Comparison of ENCODE assay signal across 25 cellular contexts in the genomic region with DNA sequence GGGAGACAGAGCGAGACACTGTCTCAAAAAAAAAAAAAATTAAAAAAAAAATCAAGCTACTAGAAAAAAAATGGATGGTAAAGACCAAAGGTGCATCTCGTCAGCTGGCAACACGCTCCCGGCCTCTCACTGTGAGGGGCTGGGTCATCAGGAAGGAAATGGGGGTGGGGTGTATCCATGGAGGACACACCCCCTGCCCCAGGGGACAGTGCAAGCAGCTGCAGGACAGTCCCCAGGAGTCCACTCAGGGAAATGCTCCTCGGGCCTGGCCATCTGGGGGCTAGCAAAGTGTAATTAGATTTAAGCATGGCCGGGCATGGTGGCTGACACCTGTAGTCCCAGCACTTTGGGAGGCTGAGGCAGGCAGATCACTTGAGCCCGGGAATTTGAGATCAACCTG. TPM values are rescaled to one million over a fixed set of nuclear protein-coding genes. Genes with fewer than 3 reads are reported as not detected.
"Had no signal": no experiment of that assay in that cellular context is flagged by ENCODE, and none has a peak within 500 bp of the region (broad histone marks: within the 10 kb centered on the region; RNA-seq: fewer than 3 reads in every experiment).

No MANE protein-coding gene starts in this region.

- H3K27me3 ChIP-seq: brain microvascular endothelial cell, colonic mucosa, ovary, right lobe of liver, thyroid gland had no signal

- H3K4me1 Mint-ChIP-seq: activated CD4-positive, alpha-beta T cell treated with anti-CD3 and anti-CD28 coated beads, Interleukin-2, amount 10 ng/mL, durations not matched to agents 7 days and 5 days; activated naive CD4-positive, alpha-beta T cell treated with anti-CD3 and anti-CD28 coated beads, Interleukin-2, amount 10 ng/mL, durations not matched to agents 7 days and 5 days; activated naive CD8-positive, alpha-beta T cell treated with anti-CD3 and anti-CD28 coated beads, Interleukin-2, amount 50 U/mL, for 24 hours; central memory CD8-positive, alpha-beta T cell; naive B cell; neural crest cell; stimulated activated memory B cell treated with anti-CD40 and anti-IgM and Interleukin-4, amounts not matched to agents 10 μg/mL and 1 μg/mL and 100 μg/mL, for 72 hours had no signal

- H3K27ac ChIP-seq: colonic mucosa, ovary, psoas muscle, right lobe of liver, thyroid gland had no signal

- ATAC-seq: activated CD4-positive, CD25-positive, alpha-beta regulatory T cell treated with anti-CD3 and anti-CD28 coated beads, Interleukin-2, amount 50 U/mL, for 24 hours; activated CD8-positive, alpha-beta T cell treated with anti-CD3 and anti-CD28 coated beads, Interleukin-2, amount 10 ng/mL, durations not matched to agents 7 days and 5 days; activated naive CD8-positive, alpha-beta T cell treated with anti-CD3 and anti-CD28 coated beads, Interleukin-2, amount 50 U/mL, for 24 hours; mucosa of descending colon; psoas muscle; stimulated activated memory B cell treated with anti-CD40 and anti-IgM and Interleukin-4, amounts not matched to agents 10 μg/mL and 1 μg/mL and 100 μg/mL, for 72 hours had no signal

- H3K27me3 Mint-ChIP-seq: activated CD4-positive, alpha-beta T cell treated with anti-CD3 and anti-CD28 coated beads, Interleukin-2, amount 10 ng/mL, durations not matched to agents 7 days and 5 days; activated naive CD4-positive, alpha-beta T cell treated with anti-CD3 and anti-CD28 coated beads, Interleukin-2, amount 10 ng/mL, durations not matched to agents 7 days and 5 days; activated naive CD8-positive, alpha-beta T cell treated with anti-CD3 and anti-CD28 coated beads, Interleukin-2, amount 50 U/mL, for 24 hours; activated T-cell treated with anti-CD3 and anti-CD28 coated beads, Interleukin-2, amount 50 U/mL, for 24 hours; central memory CD8-positive, alpha-beta T cell; naive B cell; stimulated activated memory B cell treated with anti-CD40 and anti-IgM and Interleukin-4, amounts not matched to agents 10 μg/mL and 1 μg/mL and 100 μg/mL, for 72 hours had no signal

- H3K27ac Mint-ChIP-seq: activated CD4-positive, alpha-beta T cell treated with anti-CD3 and anti-CD28 coated beads, Interleukin-2, amount 10 ng/mL, durations not matched to agents 7 days and 5 days; activated CD8-positive, alpha-beta T cell treated with anti-CD3 and anti-CD28 coated beads, Interleukin-2, amount 10 ng/mL, durations not matched to agents 7 days and 5 days; activated naive CD4-positive, alpha-beta T cell treated with anti-CD3 and anti-CD28 coated beads, Interleukin-2, amount 10 ng/mL, durations not matched to agents 7 days and 5 days; activated naive CD8-positive, alpha-beta T cell treated with anti-CD3 and anti-CD28 coated beads, Interleukin-2, amount 50 U/mL, for 24 hours; activated T-cell treated with anti-CD3 and anti-CD28 coated beads, Interleukin-2, amount 50 U/mL, for 24 hours; activated T-helper 2 cell treated with anti-CD3 and anti-CD28 coated beads, Interferon-gamma antibody, Interleukin-2, Interleukin-4, amounts not matched to agents 10 μg/mL and 5 μg/mL and 100 μg/mL, durations not matched to agents 14 hours and 24 hours and 36 hours; naive B cell; stimulated activated memory B cell treated with anti-CD40 and anti-IgM and Interleukin-4, amounts not matched to agents 10 μg/mL and 1 μg/mL and 100 μg/mL, for 72 hours had no signal

- H3K4me3 ChIP-seq: colonic mucosa, mucosa of descending colon, ovary, psoas muscle, right lobe of liver, thyroid gland had no signal

- H3K9me3 Mint-ChIP-seq: activated CD4-positive, alpha-beta T cell treated with anti-CD3 and anti-CD28 coated beads, Interleukin-2, amount 10 ng/mL, durations not matched to agents 7 days and 5 days; activated naive CD4-positive, alpha-beta T cell treated with anti-CD3 and anti-CD28 coated beads, Interleukin-2, amount 10 ng/mL, durations not matched to agents 7 days and 5 days; activated naive CD8-positive, alpha-beta T cell treated with anti-CD3 and anti-CD28 coated beads, Interleukin-2, amount 50 U/mL, for 24 hours; activated T-cell treated with anti-CD3 and anti-CD28 coated beads, Interleukin-2, amount 50 U/mL, for 24 hours; activated T-helper 2 cell treated with anti-CD3 and anti-CD28 coated beads, Interferon-gamma antibody, Interleukin-2, Interleukin-4, amounts not matched to agents 10 μg/mL and 5 μg/mL and 100 μg/mL, durations not matched to agents 14 hours and 24 hours and 36 hours; central memory CD8-positive, alpha-beta T cell; immature natural killer cell; naive B cell; neural crest cell; stimulated activated memory B cell treated with anti-CD40 and anti-IgM and Interleukin-4, amounts not matched to agents 10 μg/mL and 1 μg/mL and 100 μg/mL, for 72 hours had no signal

- DNase-seq: activated CD4-positive, alpha-beta T cell treated with anti-CD3 and anti-CD28 coated beads, Interleukin-2, amount 10 ng/mL, durations not matched to agents 7 days and 5 days; activated CD8-positive, alpha-beta T cell treated with anti-CD3 and anti-CD28 coated beads, Interleukin-2, amount 10 ng/mL, durations not matched to agents 7 days and 5 days; activated naive CD4-positive, alpha-beta T cell treated with anti-CD3 and anti-CD28 coated beads, Interleukin-2, amount 10 ng/mL, durations not matched to agents 7 days and 5 days; activated naive CD8-positive, alpha-beta T cell treated with anti-CD3 and anti-CD28 coated beads, Interleukin-2, amount 50 U/mL, for 24 hours; activated T-cell treated with anti-CD3 and anti-CD28 coated beads, Interleukin-2, amount 50 U/mL, for 24 hours; anterior cingulate cortex; colonic mucosa; head of caudate nucleus; immature natural killer cell; mucosa of descending colon; naive B cell; ovary; psoas muscle; right lobe of liver; small intestine; stimulated activated CD4-positive, alpha-beta T cell treated with anti-CD3 and anti-CD28 coated beads, Interleukin-4, amount 100 ng/mL, for 4 hours; T1000; thyroid gland had no signal

- H3K4me3 Mint-ChIP-seq: activated CD4-positive, alpha-beta T cell treated with anti-CD3 and anti-CD28 coated beads, Interleukin-2, amount 10 ng/mL, durations not matched to agents 7 days and 5 days; activated CD8-positive, alpha-beta T cell treated with anti-CD3 and anti-CD28 coated beads, Interleukin-2, amount 10 ng/mL, durations not matched to agents 7 days and 5 days; activated naive CD4-positive, alpha-beta T cell treated with anti-CD3 and anti-CD28 coated beads, Interleukin-2, amount 10 ng/mL, durations not matched to agents 7 days and 5 days; activated naive CD8-positive, alpha-beta T cell treated with anti-CD3 and anti-CD28 coated beads, Interleukin-2, amount 50 U/mL, for 24 hours; activated T-cell treated with anti-CD3 and anti-CD28 coated beads, Interleukin-2, amount 50 U/mL, for 24 hours; central memory CD8-positive, alpha-beta T cell; immature natural killer cell; neural crest cell; stimulated activated memory B cell treated with anti-CD40 and anti-IgM and Interleukin-4, amounts not matched to agents 10 μg/mL and 1 μg/mL and 100 μg/mL, for 72 hours had no signal

- H3K36me3 ChIP-seq: brain microvascular endothelial cell, colonic mucosa, ovary, right lobe of liver, thyroid gland had no signal

- H3K9me3 ChIP-seq: colonic mucosa, mucosa of descending colon, ovary, psoas muscle, right lobe of liver, thyroid gland had no signal

- H3K4me1 ChIP-seq: colonic mucosa, psoas muscle, right lobe of liver, thyroid gland had no signal

RNA-seq across cellular contexts. Expression of gene BIK, which starts 44.4 kb away (rescaled TPM):
- total RNA-seq: frontal cortex, psoas muscle had no signal
- polyA plus RNA-seq: psoas muscle had no signal
